Comparison of ENCODE assay signal across 9 cellular contexts in the genomic region with DNA sequence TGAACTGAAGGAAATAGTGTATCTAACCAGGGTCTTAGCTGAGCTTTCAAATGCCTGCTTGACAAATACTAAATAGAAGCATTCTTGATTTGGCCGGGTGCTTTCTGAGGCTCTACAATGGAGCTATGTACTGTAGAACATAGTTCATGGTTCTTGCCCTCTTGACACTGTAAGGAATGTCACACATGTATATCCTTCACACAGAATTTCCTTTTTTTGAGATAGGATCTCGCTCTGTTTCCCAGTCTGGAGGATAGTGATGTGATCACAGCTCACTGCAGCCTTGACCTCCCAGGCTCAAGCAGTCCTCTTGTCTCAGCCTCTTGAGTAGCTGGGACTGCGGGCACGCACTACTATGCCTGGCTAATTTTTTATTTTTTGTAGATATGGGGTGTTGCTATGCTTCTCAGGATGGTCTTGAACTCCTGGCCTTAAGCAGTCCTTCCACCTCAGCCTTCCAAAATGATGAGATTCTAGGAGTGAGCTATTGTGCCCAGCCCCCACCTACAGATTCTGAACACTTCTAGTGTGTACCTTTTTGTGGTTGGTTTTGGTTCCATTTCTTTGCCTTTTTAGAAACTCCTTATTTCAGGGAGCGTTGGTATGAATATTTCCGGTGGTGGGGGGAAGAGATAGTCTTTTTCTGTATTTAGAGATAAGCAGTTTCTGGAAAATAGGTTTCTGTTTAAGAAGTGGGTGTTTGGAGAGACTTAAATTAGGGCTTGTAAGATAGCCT. TPM values are rescaled to one million over a fixed set of nuclear protein-coding genes. Genes with fewer than 3 reads are reported as not detected.
DNase-seq lines count a peak whose midpoint lies in the region; ATAC-seq and TF ChIP-seq lines count a peak whose summit lies in the region.
"Had no signal": no experiment of that assay in that cellular context is flagged by ENCODE, and none has a peak within 500 bp of the region (broad histone marks: within the 10 kb centered on the region; RNA-seq: fewer than 3 reads in every experiment).

No MANE protein-coding gene starts in this region.

- peak overlapping the region; percentile 64 to 98 (median 93) for H3K4me3 Mint-ChIP-seq in CD4-positive, CD25-positive, alpha-beta regulatory T cell

- H3K9me3 ChIP-seq in CD4-positive, CD25-positive, alpha-beta regulatory T cell (ENCODE audit: control insufficient read depth in 2 of 2, low read length in 2 of 2): no peaks in the 10 kb centered on the region
- H3K9me3 ChIP-seq in OCI-LY7 (ENCODE audit: low read length) (no peaks in the 10 kb centered on the region), neutrophil (no peaks in the 10 kb centered on the region)

- no peak overlapping the region for H2AFZ ChIP-seq in OCI-LY7 (ENCODE audit: low read length)

- H3K27ac ChIP-seq in CD4-positive, CD25-positive, alpha-beta regulatory T cell (ENCODE audit: insufficient read depth, low read length, poor library complexity, severe bottlenecking): peak overlapping the region; percentile 73
- peak overlapping the region; percentile 54 for H3K27ac ChIP-seq in OCI-LY7 (ENCODE audit: low read depth, low read length, poor library complexity, severe bottlenecking)
- H3K27ac ChIP-seq in coronary artery: peak overlapping the region; percentile 76 to 97
- H3K27ac ChIP-seq in neutrophil: peak overlapping the region; percentile 87

- ATAC-seq in CD4-positive, CD25-positive, alpha-beta regulatory T cell (ENCODE audit: low read depth in 2 of 2): no peak
- no peak for ATAC-seq in HG03039 (IDR thresholded peaks at IDR 0.05; ENCODE audit: unreplicated experiment)

- peak in 1 of 3 donors; percentile 29 for DNase-seq in CD4-positive, CD25-positive, alpha-beta regulatory T cell
- DNase-seq in OCI-LY7 (ENCODE audit: low spot score) (no peak), coronary artery (ENCODE audit: low spot score) (no peak), NOMO-1 (lab: John Stamatoyannopoulos, UW; ENCODE audit: unreplicated experiment in 2 of 2) (no peak), MV-4-11 (lab: John Stamatoyannopoulos, UW) (no peak)
- DNase-seq in activated CD4-positive, CD25-positive, alpha-beta regulatory T cell treated with anti-CD3 and anti-CD28 coated beads, Interleukin-2, amount 50 U/mL, for 72 hours: no peak

- H4K20me1 ChIP-seq in OCI-LY7 (ENCODE audit: insufficient read depth, low read length): peaks cover 31% of the 10 kb centered on the region

- intact Hi-C loops in OCI-LY7 (cut with micrococcal nuclease; ENCODE audit: unreplicated experiment): no loop called here

- H3K27ac Mint-ChIP-seq in CD4-positive, CD25-positive, alpha-beta regulatory T cell: peak overlapping the region; percentile 84 to 93 (median 89)

- no peak for TF ChIP-seq CTCF in OCI-LY7 (conservative IDR thresholded peaks at IDR 0.05; ENCODE audit: low read length)
- no peak for TF ChIP-seq CTCF in coronary artery (IDR thresholded peaks at IDR 0.05)
- TF ChIP-seq CTCF in neutrophil (IDR thresholded peaks at IDR 0.05): no peak

- H3K4me1 ChIP-seq in CD4-positive, CD25-positive, alpha-beta regulatory T cell (ENCODE audit: control insufficient read depth, insufficient read depth, low read length, poor library complexity, severe bottlenecking): peaks cover 56% of the 10 kb centered on the region
- peaks cover 40% of the 10 kb centered on the region for H3K4me1 ChIP-seq in OCI-LY7 (ENCODE audit: insufficient read depth, low read length, poor library complexity, severe bottlenecking)
- H3K4me1 ChIP-seq in neutrophil (ENCODE audit: control insufficient read depth in 1 of 2, insufficient read depth in 1 of 2, low read depth in 1 of 2, low read length in 1 of 2): peaks cover 54 to 60% of the 10 kb centered on the region in 2 experiments

- no peaks in the 10 kb centered on the region for H3K9me2 ChIP-seq in OCI-LY7 (ENCODE audit: insufficient read depth, low read length)

- peaks cover 26% of the 10 kb centered on the region for H3K36me3 Mint-ChIP-seq in CD4-positive, CD25-positive, alpha-beta regulatory T cell

- no peaks in the 10 kb centered on the region for H3K27me3 ChIP-seq in CD4-positive, CD25-positive, alpha-beta regulatory T cell (ENCODE audit: control insufficient read depth, insufficient read depth, low read length)
- no peaks in the 10 kb centered on the region for H3K27me3 ChIP-seq in neutrophil

- peaks cover 0 to 1% (median 0%) of the 10 kb centered on the region in 7 donors for H3K9me3 Mint-ChIP-seq in CD4-positive, CD25-positive, alpha-beta regulatory T cell
- H3K9me3 Mint-ChIP-seq: activated naive CD4-positive, alpha-beta T cell treated with anti-CD3 and anti-CD28 coated beads, Interleukin-2, amount 50 U/mL, for 72 hours had no signal

- peaks cover 44% of the 10 kb centered on the region for H3K79me2 ChIP-seq in OCI-LY7 (ENCODE audit: insufficient read depth, low read depth, low read length)

- POLR2A ChIA-PET in OCI-LY7 (lab: Charles Lee): interaction anchor here (0.6 to 1.5 kb wide), 6 partner anchors 9 to 521 kb away, joined by 3 to 7 read pairs (median 3); no protein-coding TSS in a partner anchor

- BruUV-seq in OCI-LY7 (replicated peaks; lab: Mats Ljungman, UMichigan): no TSS peak

- peak overlapping the region; percentile 88 for H3K4me3 ChIP-seq in CD4-positive, CD25-positive, alpha-beta regulatory T cell (ENCODE audit: low read depth, low read length)
- peak overlapping the region; percentile 96 for H3K4me3 ChIP-seq in OCI-LY7 (ENCODE audit: low read depth, low read length, poor library complexity, severe bottlenecking)
- peak overlapping the region; percentile 94 for H3K4me3 ChIP-seq in coronary artery
- no peak overlapping the region for H3K4me3 ChIP-seq in neutrophil (ENCODE audit: low read depth in 1 of 2, low read length in 1 of 2)

- CTCF ChIA-PET in OCI-LY7 (lab: Charles Lee; ENCODE audit: unreplicated experiment): no interaction called here

- H3K36me3 ChIP-seq in CD4-positive, CD25-positive, alpha-beta regulatory T cell (ENCODE audit: control insufficient read depth, insufficient read depth, low read length): peaks cover 15% of the 10 kb centered on the region
- H3K36me3 ChIP-seq in OCI-LY7 (ENCODE audit: insufficient read depth, low read length) (peaks cover 34% of the 10 kb centered on the region), neutrophil (no peaks in the 10 kb centered on the region)

- peaks cover 7 to 62% (median 56%) of the 10 kb centered on the region in 4 donors for H3K4me1 Mint-ChIP-seq in CD4-positive, CD25-positive, alpha-beta regulatory T cell

- H3K4me2 ChIP-seq in OCI-LY7 (ENCODE audit: low read length): peak overlapping the region; percentile 89

- no peaks in the 10 kb centered on the region for H3K27me3 Mint-ChIP-seq in CD4-positive, CD25-positive, alpha-beta regulatory T cell

RNA-seq across cellular contexts. Expression of a gene that starts 4.2 kb away (rescaled TPM):
- total RNA-seq in CD4-positive, CD25-positive, alpha-beta regulatory T cell: 83.2 TPM
- polyA plus RNA-seq in CD4-positive, CD25-positive, alpha-beta regulatory T cell: 1 to 10 TPM; 5.0 to 7.9 (median 7.8) TPM
- total RNA-seq in OCI-LY7 (2014; rRNA removed; shearing (Covaris generic)): 18.6 and 27.5 TPM in 2 replicates
- 44.7 and 59.9 TPM in 2 replicates for total RNA-seq in OCI-LY7 (2022)

Comparison
In these comparisons a context has a peak if more than half of its experiments do, and no peak if none do; other contexts are left out.
1. H3K4me3 ChIP-seq: peak in CD4-positive, CD25-positive, alpha-beta regulatory T cell (single experiment), OCI-LY7 (single experiment) and coronary artery (single experiment); none in neutrophil (0 of 2).
2. Peak in every context shown above with its lines, with median percentiles within 50 percentile points of each other: H3K27ac ChIP-seq.